Comparison of ENCODE assay signal across 20 cellular contexts in the genomic region with DNA sequence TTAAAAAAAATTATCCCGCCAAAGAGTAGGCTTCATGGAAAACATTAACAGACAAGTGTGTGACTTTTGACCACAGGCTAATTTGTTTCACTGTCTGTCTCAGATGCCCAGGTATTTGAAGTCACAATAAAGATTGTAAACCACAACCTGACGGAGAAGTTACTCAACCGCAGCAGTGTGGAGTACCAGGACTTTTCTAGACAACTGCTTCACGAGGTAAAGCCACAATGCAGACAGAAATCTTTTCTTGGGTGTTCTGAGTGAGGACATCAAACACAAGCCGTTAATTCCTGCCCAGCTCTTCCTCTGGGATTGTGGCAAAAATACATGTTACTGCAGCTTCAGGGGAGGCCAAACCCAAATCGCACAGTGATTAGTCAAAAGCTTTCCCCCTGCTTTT. TPM values are rescaled to one million over a fixed set of nuclear protein-coding genes. Genes with fewer than 3 reads are reported as not detected.
A peak's percentile ranks its signal among the peaks of the same experiment; 100 is the strongest.
DNase-seq lines count a peak whose midpoint lies in the region; ATAC-seq, FAIRE-seq and TF ChIP-seq lines count a peak whose summit lies in the region.
"Had no signal": no experiment of that assay in that cellular context is flagged by ENCODE, and none has a peak within 500 bp of the region (broad histone marks: within the 10 kb centered on the region; RNA-seq: fewer than 3 reads in every experiment).

No MANE protein-coding gene starts in this region.

- no peak overlapping the region for H2BK5ac ChIP-seq in mesenchymal stem cell (ENCODE audit: low read depth, low read length, poor library complexity, severe bottlenecking)

- H4K91ac ChIP-seq in mesenchymal stem cell (ENCODE audit: low read length) = no peak overlapping the region

- ATAC-seq in PC-3 = no peak

- no peaks in the 10 kb centered on the region for H3K9me3 ChIP-seq in PC-3 (ENCODE audit: low read length)
- no peaks in the 10 kb centered on the region for H3K9me3 ChIP-seq in mesenchymal stem cell (ENCODE audit: control insufficient read depth, low read length)
- H3K9me3 ChIP-seq: left ventricle myocardium inferior, ovary had no signal

- no peaks in the 10 kb centered on the region for H3F3A ChIP-seq in PC-3 (ENCODE audit: low read length, unreplicated experiment)

- CTCF ChIA-PET in PC-3 (lab: Charles Lee) = no interaction called here

- no peak overlapping the region for H2BK15ac ChIP-seq in mesenchymal stem cell (ENCODE audit: low read depth, poor library complexity, severe bottlenecking)

- BruUV-seq in PC-3 (replicated peaks; lab: Mats Ljungman, UMichigan) = no TSS peak

- POLR2A ChIA-PET in PC-3 (lab: Charles Lee; ENCODE audit: unreplicated experiment) = no interaction called here

- no peak overlapping the region for H3K23ac ChIP-seq in mesenchymal stem cell (ENCODE audit: low read length in 2 of 2)

- H3K4me3 ChIP-seq in PC-3 (ENCODE audit: low read length) (no peak overlapping the region), mesenchymal stem cell (ENCODE audit: insufficient read depth in 1 of 2, low read depth in 1 of 2, low read length in 2 of 2) (no peak overlapping the region)
- H3K4me3 ChIP-seq: left ventricle myocardium inferior, ovary had no signal

- H3K4me1 ChIP-seq in PC-3 (ENCODE audit: insufficient read depth, low read length) = peaks cover 22% of the 10 kb centered on the region
- H3K4me1 ChIP-seq in mesenchymal stem cell (ENCODE audit: control insufficient read depth, insufficient read depth, low read depth, low read length) = peaks cover 13% of the 10 kb centered on the region

- H3K9ac ChIP-seq in PC-3 (ENCODE audit: low read length) (no peak overlapping the region), mesenchymal stem cell (ENCODE audit: low read length) (no peak overlapping the region)

- no peaks in the 10 kb centered on the region for H3K79me2 ChIP-seq in PC-3 (ENCODE audit: low read length)

- H4K20me1 ChIP-seq in PC-3 (ENCODE audit: low read length) = no peaks in the 10 kb centered on the region

- H4K8ac ChIP-seq in mesenchymal stem cell (ENCODE audit: low read length) = no peak overlapping the region

- H2AFZ ChIP-seq in PC-3 (ENCODE audit: low read length) (no peak overlapping the region), mesenchymal stem cell (ENCODE audit: low read depth, low read length) (no peak overlapping the region)

- H2BK120ac ChIP-seq in mesenchymal stem cell (ENCODE audit: low read depth, low read length) = no peak overlapping the region

- H3K27me3 ChIP-seq in PC-3 (ENCODE audit: low read length) (no peaks in the 10 kb centered on the region), mesenchymal stem cell (ENCODE audit: control insufficient read depth in 1 of 2, insufficient read depth in 1 of 2, low read length in 2 of 2) (peaks cover 0 to 29% of the 10 kb centered on the region in 2 experiments)
- H3K27me3 ChIP-seq: ovary had no signal

- intact Hi-C loops in PC-3 (cut with micrococcal nuclease) (no loop called here), head of caudate nucleus (cut with DNase I) (no loop called here)

- DNase-seq in GM13977 (ENCODE audit: low spot score) (peak; percentile 50), PC-3 (peak; percentile 12), glomerular visceral epithelial cell (ENCODE audit: extremely low spot score) (peak; percentile 96), urothelium cell line (ENCODE audit: low spot score) (peak; percentile 46), inferior parietal cortex (ENCODE audit: extremely low spot score) (no peak), mesenchymal stem cell (no peak), head of caudate nucleus (no peak)
- DNase-seq: activated B cell treated with CpG ODN at 0.5 μM for 24 hours; activated CD8-positive, alpha-beta memory T cell treated with anti-CD3 and anti-CD28 coated beads for 24 hours; cerebellar nuclear complex; DMS53; left ventricle myocardium inferior; NCI-H187; ovary; Right ventricle myocardium superior; stimulated activated CD4-positive, alpha-beta T cell treated with anti-CD3 and anti-CD28 coated beads, Interleukin-4, amount 100 ng/mL, for 4 hours had no signal

- H3K27ac ChIP-seq in PC-3 (ENCODE audit: low read length) (no peak overlapping the region), mesenchymal stem cell (ENCODE audit: low read length, poor library complexity, severe bottlenecking) (no peak overlapping the region)
- H3K27ac ChIP-seq: left ventricle myocardium inferior, ovary had no signal

- H3K36me3 ChIP-seq in PC-3 (ENCODE audit: low read depth, low read length) (no peaks in the 10 kb centered on the region), mesenchymal stem cell (ENCODE audit: control insufficient read depth in 1 of 2, insufficient read depth in 2 of 2, low read depth in 1 of 2, low read length in 2 of 2) (no peaks in the 10 kb centered on the region)
- H3K36me3 ChIP-seq: left ventricle myocardium inferior, ovary had no signal

- FAIRE-seq in urothelium cell line (lab: Jason Lieb, UNC) = no peak

- in situ Hi-C loops in GM13977 (cut with MboI; ENCODE audit: low pct_unique_long_range_greater_than_20kb, low sequenced_read_pairs, unreplicated experiment) = no loop called here

- 85% methylated on average over 6 of the region's 6 CpGs for WGBS in mesenchymal stem cell

- H3K4ac ChIP-seq in mesenchymal stem cell (ENCODE audit: low read depth in 1 of 2, low read length in 2 of 2) = peak overlapping the region in 1 of 2 experiments; percentile 20

- H2BK12ac ChIP-seq in mesenchymal stem cell (ENCODE audit: low read length in 2 of 2) = no peak overlapping the region

- H3K9me2 ChIP-seq in PC-3 (replicated peaks; ENCODE audit: low read length) = no peaks in the 10 kb centered on the region

- no peak overlapping the region for H3K14ac ChIP-seq in mesenchymal stem cell (ENCODE audit: low read length in 2 of 2)

- no peak overlapping the region for H3K4me2 ChIP-seq in PC-3 (ENCODE audit: low read length)
- H3K4me2 ChIP-seq in mesenchymal stem cell (ENCODE audit: low read length, poor library complexity, severe bottlenecking) = no peak overlapping the region

- TF ChIP-seq CTCF in GM13977 (IDR thresholded peaks at IDR 0.05; ENCODE audit: extremely low read depth, insufficient read depth, missing control alignments) (no peak), PC-3 (conservative IDR thresholded peaks at IDR 0.05; ENCODE audit: low read depth, low read length) (no peak)

- no peaks in the 10 kb centered on the region for H3K79me1 ChIP-seq in mesenchymal stem cell (replicated peaks; ENCODE audit: low read length, poor library complexity, severe bottlenecking)

- no peak overlapping the region for H2AK5ac ChIP-seq in mesenchymal stem cell (ENCODE audit: low read length, severe bottlenecking)

- no peak overlapping the region for H3K18ac ChIP-seq in mesenchymal stem cell (ENCODE audit: low read depth in 1 of 2, low read length in 2 of 2)

RNA-seq across cellular contexts. Expression of a gene that starts 30.9 kb away (rescaled TPM):
- total RNA-seq in PC-3 (2014; rRNA removed) = 0.58 TPM in 1 of 2 replicates, not detected in the other
- 0.07 TPM for polyA plus RNA-seq in mesenchymal stem cell (2013, experiment 1 of 2)
- polyA plus RNA-seq in mesenchymal stem cell (2013, experiment 2 of 2) = 0.07 TPM
- total RNA-seq: activated T-helper 2 cell treated with anti-CD3 and anti-CD28 coated beads, Interferon-gamma antibody, Interleukin-2, Interleukin-4, amounts not matched to agents 10 μg/mL and 5 μg/mL and 100 μg/mL, durations not matched to agents 14 hours and 24 hours and 36 hours; skeletal muscle tissue; temporal lobe had no signal
- polyA plus RNA-seq: adipose tissue had no signal

Comparison
In these comparisons a context has a peak if more than half of its experiments do, and no peak if none do; other contexts are left out.
1. DNase-seq: peak in GM13977 (single experiment), PC-3 (single experiment), glomerular visceral epithelial cell (single experiment) and urothelium cell line (single experiment); none in inferior parietal cortex (single experiment), mesenchymal stem cell (single experiment) and head of caudate nucleus (0 of 42).